24 cellular contexts compared by ENCODE assay signal in the genomic region with DNA sequence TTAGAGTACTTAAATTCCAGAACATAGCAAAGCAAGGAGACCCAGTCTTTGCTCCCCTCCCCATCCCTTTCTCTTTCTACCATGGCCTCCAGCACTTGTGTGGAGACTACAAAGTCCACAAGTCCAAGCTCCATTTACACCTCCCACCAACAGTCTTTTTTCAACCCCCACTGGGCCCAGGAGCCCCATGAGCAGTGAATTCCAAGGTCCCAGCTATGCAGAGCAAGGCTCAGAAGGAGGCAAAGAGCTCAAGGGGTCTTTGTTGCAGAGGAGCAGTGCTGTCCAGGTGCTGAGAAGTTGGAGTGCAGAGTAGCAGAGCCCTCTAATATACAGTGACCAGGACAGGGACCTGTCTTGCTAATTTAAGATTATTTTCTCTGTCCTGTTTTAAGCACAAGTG. TPM values are rescaled to one million over a fixed set of nuclear protein-coding genes. Genes with fewer than 3 reads are reported as not detected.
DNase-seq lines count a peak whose midpoint lies in the region; ATAC-seq and TF ChIP-seq lines count a peak whose summit lies in the region.
"Had no signal": no experiment of that assay in that cellular context is flagged by ENCODE, and none has a peak within 500 bp of the region (broad histone marks: within the 10 kb centered on the region; RNA-seq: fewer than 3 reads in every experiment).

No MANE protein-coding gene starts in this region.

- TF ChIP-seq CTCF in hepatocyte (IDR thresholded peaks at IDR 0.05; ENCODE audit: poor library complexity) (no peak), brain microvascular endothelial cell (IDR thresholded peaks at IDR 0.05; ENCODE audit: low read depth, low read length, missing control alignments) (no peak)

- H3K27me3 Mint-ChIP-seq in activated CD4-positive, alpha-beta memory T cell treated with anti-CD3 and anti-CD28 coated beads, Interleukin-2, amount 10 ng/mL, durations not matched to agents 7 days and 5 days: no peaks in the 10 kb centered on the region
- no peaks in the 10 kb centered on the region for H3K27me3 Mint-ChIP-seq in activated CD4-positive, alpha-beta memory T cell treated with anti-CD3 and anti-CD28 coated beads for 36 hours
- H3K27me3 Mint-ChIP-seq: CD4-positive, alpha-beta T cell had no signal

- in situ Hi-C loops in brain microvascular endothelial cell (cut with HindIII; ENCODE audit: low pct_ligation_motif_present, low sequenced_read_pairs): no loop called here

- H3K27me3 ChIP-seq in hepatocyte (no peaks in the 10 kb centered on the region), brain microvascular endothelial cell (replicated peaks) (no peaks in the 10 kb centered on the region)
- H3K27me3 ChIP-seq: BLaER1 had no signal

- no peak overlapping the region for H3K4me2 ChIP-seq in hepatocyte
- H3K4me2 ChIP-seq: BLaER1 had no signal

- CTCF ChIA-PET in activated CD4-positive, alpha-beta memory T cell treated with anti-CD3 and anti-CD28 coated beads, Interleukin-2, amount 10 ng/mL, durations not matched to agents 7 days and 5 days (lab: Charles Lee): no interaction called here
- CTCF ChIA-PET in activated CD4-positive, alpha-beta memory T cell treated with anti-CD3 and anti-CD28 coated beads for 36 hours (lab: Charles Lee): no interaction called here

- no peaks in the 10 kb centered on the region for H3K9me3 ChIP-seq in hepatocyte (ENCODE audit: low read depth)
- H3K9me3 ChIP-seq: BLaER1, Caco-2 had no signal

- POLR2A ChIA-PET in activated CD4-positive, alpha-beta memory T cell treated with anti-CD3 and anti-CD28 coated beads, Interleukin-2, amount 10 ng/mL, durations not matched to agents 7 days and 5 days (lab: Charles Lee): no interaction called here
- POLR2A ChIA-PET in activated CD4-positive, alpha-beta memory T cell treated with anti-CD3 and anti-CD28 coated beads for 36 hours (lab: Charles Lee): no interaction called here

- intact Hi-C loops in activated CD4-positive, alpha-beta memory T cell treated with anti-CD3 and anti-CD28 coated beads for 36 hours (cut with micrococcal nuclease): no loop called here

- H3K36me3 ChIP-seq in hepatocyte (replicated peaks; ENCODE audit: insufficient read depth, low read depth) (no peaks in the 10 kb centered on the region), brain microvascular endothelial cell (replicated peaks) (no peaks in the 10 kb centered on the region)
- H3K36me3 ChIP-seq: BLaER1 had no signal

- H3K27ac ChIP-seq in hepatocyte (no peak overlapping the region), brain microvascular endothelial cell (no peak overlapping the region)
- H3K27ac ChIP-seq: 22Rv1, BLaER1 had no signal

- H3K4me3 ChIP-seq in hepatocyte (no peak overlapping the region), brain microvascular endothelial cell (ENCODE audit: low read depth, low read length) (no peak overlapping the region)
- H3K4me3 ChIP-seq: BLaER1 had no signal

- H3K9me3 Mint-ChIP-seq in activated CD4-positive, alpha-beta memory T cell treated with anti-CD3 and anti-CD28 coated beads, Interleukin-2, amount 10 ng/mL, durations not matched to agents 7 days and 5 days: no peaks in the 10 kb centered on the region
- H3K9me3 Mint-ChIP-seq in activated CD4-positive, alpha-beta memory T cell treated with anti-CD3 and anti-CD28 coated beads for 36 hours: no peaks in the 10 kb centered on the region

- peak overlapping the region; percentile 50 for H3K27ac Mint-ChIP-seq in activated CD4-positive, alpha-beta memory T cell treated with anti-CD3 and anti-CD28 coated beads, Interleukin-2, amount 10 ng/mL, durations not matched to agents 7 days and 5 days
- no peak overlapping the region for H3K27ac Mint-ChIP-seq in activated CD4-positive, alpha-beta memory T cell treated with anti-CD3 and anti-CD28 coated beads for 36 hours
- H3K27ac Mint-ChIP-seq: CD4-positive, alpha-beta T cell had no signal

- H4K20me1 ChIP-seq in hepatocyte (ENCODE audit: insufficient read depth, poor library complexity, severe bottlenecking): no peaks in the 10 kb centered on the region
- H4K20me1 ChIP-seq: BLaER1 had no signal

- no peaks in the 10 kb centered on the region for H3K36me3 Mint-ChIP-seq in activated CD4-positive, alpha-beta memory T cell treated with anti-CD3 and anti-CD28 coated beads, Interleukin-2, amount 10 ng/mL, durations not matched to agents 7 days and 5 days (ENCODE audit: low read depth)
- H3K36me3 Mint-ChIP-seq in activated CD4-positive, alpha-beta memory T cell treated with anti-CD3 and anti-CD28 coated beads for 36 hours: no peaks in the 10 kb centered on the region

- DNase-seq in activated CD4-positive, alpha-beta memory T cell treated with anti-CD3 and anti-CD28 coated beads, Interleukin-2, amount 10 ng/mL, durations not matched to agents 7 days and 5 days: no peak
- DNase-seq in activated CD4-positive, alpha-beta memory T cell treated with anti-CD3 and anti-CD28 coated beads for 36 hours: no peak
- DNase-seq in hepatocyte (ENCODE audit: low spot score) (peak; percentile 7), islet precursor cell (peak; percentile 50), erythroblast (lab: John Stamatoyannopoulos, UW) (no peak), brain microvascular endothelial cell (no peak), NCI-H510A (lab: John Stamatoyannopoulos, UW) (no peak)
- no peak for DNase-seq in stimulated activated naive CD8-positive, alpha-beta T cell treated with anti-CD3 and anti-CD28 coated beads, Interleukin-15, Interleukin-2, amounts not matched to agents 100 U/mL and 50 U/mL, for 24 hours
- DNase-seq: ACHN; Caco-2; CD4-positive, alpha-beta T cell; DMS 273 treated with DMSO at 0.1 percent for 48 hours; DND-41; Kasumi-1; NCI-H1436; NCI-H1930; NCI-H510A treated with DMSO at 0.1 percent for 48 hours; NCI-H748 treated with DMSO at 0.1 percent for 48 hours had no signal

- H2AFZ ChIP-seq in hepatocyte: no peak overlapping the region

- no peaks in the 10 kb centered on the region for H3K4me1 ChIP-seq in hepatocyte (ENCODE audit: insufficient read depth)
- H3K4me1 ChIP-seq: BLaER1, Caco-2 had no signal

- no peak overlapping the region for H3K4me3 Mint-ChIP-seq in activated CD4-positive, alpha-beta memory T cell treated with anti-CD3 and anti-CD28 coated beads, Interleukin-2, amount 10 ng/mL, durations not matched to agents 7 days and 5 days
- H3K4me3 Mint-ChIP-seq in activated CD4-positive, alpha-beta memory T cell treated with anti-CD3 and anti-CD28 coated beads for 36 hours: no peak overlapping the region
- H3K4me3 Mint-ChIP-seq: CD4-positive, alpha-beta T cell had no signal

- H3K9me2 ChIP-seq in hepatocyte (replicated peaks; ENCODE audit: insufficient read depth): no peaks in the 10 kb centered on the region

- ATAC-seq in stimulated activated naive CD8-positive, alpha-beta T cell treated with anti-CD3 and anti-CD28 coated beads, Interleukin-15, Interleukin-2, amounts not matched to agents 100 U/mL and 50 U/mL, for 24 hours: no peak
- ATAC-seq: Panc1, SK-N-SH treated with all-trans-retinoic acid at 6 μM for 48 hours had no signal

- no peaks in the 10 kb centered on the region for H3K4me1 Mint-ChIP-seq in activated CD4-positive, alpha-beta memory T cell treated with anti-CD3 and anti-CD28 coated beads, Interleukin-2, amount 10 ng/mL, durations not matched to agents 7 days and 5 days
- H3K4me1 Mint-ChIP-seq in activated CD4-positive, alpha-beta memory T cell treated with anti-CD3 and anti-CD28 coated beads for 36 hours (ENCODE audit: low read depth): no peaks in the 10 kb centered on the region

- H3K79me2 ChIP-seq in hepatocyte: no peaks in the 10 kb centered on the region

- TF ChIP-seq POLR2A in erythroblast (IDR thresholded peaks at IDR 0.05; ENCODE audit: low read length): no peak

RNA-seq across cellular contexts. Expression of a gene that starts 9.0 kb away (rescaled TPM):
- not detected for total RNA-seq in activated CD4-positive, alpha-beta memory T cell treated with anti-CD3 and anti-CD28 coated beads, Interleukin-2, amount 10 ng/mL, durations not matched to agents 7 days and 5 days
- not detected for total RNA-seq in activated CD4-positive, alpha-beta memory T cell treated with anti-CD3 and anti-CD28 coated beads for 36 hours
- 0.76 and 0.97 TPM in 2 replicates for total RNA-seq in hepatocyte
- polyA plus RNA-seq in hepatocyte: 0.56 and 0.80 TPM in 2 replicates
- total RNA-seq: Caco-2; CD4-positive, alpha-beta T cell; G401; MCF 10A had no signal

Comparison
In these comparisons a context has a peak if more than half of its experiments do, and no peak if none do; other contexts are left out.
1. DNase-seq: peak in hepatocyte (single experiment) and islet precursor cell (single experiment); none in activated CD4-positive, alpha-beta memory T cell treated with anti-CD3 and anti-CD28 coated beads, Interleukin-2, amount 10 ng/mL, durations not matched to agents 7 days and 5 days (single experiment), activated CD4-positive, alpha-beta memory T cell treated with anti-CD3 and anti-CD28 coated beads for 36 hours (single experiment), stimulated activated naive CD8-positive, alpha-beta T cell treated with anti-CD3 and anti-CD28 coated beads, Interleukin-15, Interleukin-2, amounts not matched to agents 100 U/mL and 50 U/mL, for 24 hours (single experiment), erythroblast (0 of 2), brain microvascular endothelial cell (single experiment) and NCI-H510A (single experiment).